Comparison of ENCODE assay signal across 17 cellular contexts in genomic region chr4:6439120-6439757, GRCh38. TPM values are rescaled to one million over a fixed set of nuclear protein-coding genes. Genes with fewer than 3 reads are reported as not detected.
A peak's percentile ranks its signal among the peaks of the same experiment; 100 is the strongest.
DNase-seq lines count a peak whose midpoint lies in the region; ATAC-seq, FAIRE-seq and TF ChIP-seq lines count a peak whose summit lies in the region.
"Had no signal": no experiment of that assay in that cellular context is flagged by ENCODE, and none has a peak within 500 bp of the region (broad histone marks: within the 10 kb centered on the region; RNA-seq: fewer than 3 reads in every experiment).

No MANE protein-coding gene starts in this region.

- CTCF ChIA-PET in HepG2 (lab: Yijun Ruan, JAX; ENCODE audit: low intra/inter-chr PET ratio, low total read pairs) = no interaction called here

- BruUV-seq in HepG2 (replicated peaks; lab: Mats Ljungman, UMichigan) = no TSS peak

- H3K27me3 ChIP-seq in HepG2 (ENCODE audit: control insufficient read depth in 1 of 2, insufficient read depth in 2 of 2, low read length in 2 of 2) (peaks cover 4 to 46% of the 10 kb centered on the region in 2 experiments; a peak in 4 of 5 replicates), right lobe of liver (no peaks in the 10 kb centered on the region)

- no peak overlapping the region for H3K4me3 Mint-ChIP-seq in nephron
- H3K4me3 Mint-ChIP-seq: CD14-positive monocyte; CD8-positive, alpha-beta memory T cell; H9 had no signal

- H3K27ac ChIP-seq in HepG2 (ENCODE audit: extremely low read length, insufficient read depth, low read length) = no peak overlapping the region
- H3K27ac ChIP-seq in right lobe of liver = no peak overlapping the region
- peak overlapping the region; percentile 51 for H3K27ac ChIP-seq in substantia nigra (ENCODE audit: low read depth, low read length, poor library complexity, severe bottlenecking)
- H3K27ac ChIP-seq: 22Rv1 had no signal

- 0 out of 2 replicates have a peak, but pooled peaks cover 2% of the 10 kb centered on the region for H4K20me1 ChIP-seq in HepG2 (ENCODE audit: insufficient read depth, low read length)

- H3K4me2 ChIP-seq in HepG2 (ENCODE audit: low read depth, low read length) = no peak overlapping the region

- peaks cover 33% of the 10 kb centered on the region for H3K27me3 Mint-ChIP-seq in nephron (ENCODE audit: low read depth)

- H3K4me1 Mint-ChIP-seq in nephron = peaks cover 28% of the 10 kb centered on the region
- H3K4me1 Mint-ChIP-seq: CD14-positive monocyte had no signal

- peak overlapping the region; percentile 6 to 81 (median 55) for H3K27ac Mint-ChIP-seq in nephron
- H3K27ac Mint-ChIP-seq: CD14-positive monocyte, H9 had no signal

- no peak overlapping the region for H3K9ac ChIP-seq in HepG2 (ENCODE audit: insufficient read depth, low read depth, low read length)

- in situ Hi-C loops in HepG2 (cut with HindIII; ENCODE audit: extremely low pct_ligation_motif_present, low pct_unique_long_range_greater_than_20kb) = no loop called here

- TF ChIP-seq POLR2A in HepG2 (IDR thresholded peaks at IDR 0.05; ENCODE audit: insufficient read depth in 1 of 2, low read depth in 2 of 2, low read length in 2 of 2) = no peak
- TF ChIP-seq POLR2A in right lobe of liver (IDR thresholded peaks at IDR 0.05) = no peak

- H3K36me3 ChIP-seq in HepG2 (replicated peaks in 1 of 2; ENCODE audit: control insufficient read depth in 1 of 2, insufficient read depth in 2 of 2, low read length in 2 of 2) (no peaks in the 10 kb centered on the region), right lobe of liver (no peaks in the 10 kb centered on the region)

- H3K9me3 ChIP-seq in HepG2 (ENCODE audit: low read length) (peaks cover 17% of the 10 kb centered on the region), right lobe of liver (no peaks in the 10 kb centered on the region)
- H3K9me3 ChIP-seq: Caco-2 had no signal

- H3K36me3 Mint-ChIP-seq in nephron (ENCODE audit: low read depth) = peaks cover 4% of the 10 kb centered on the region
- H3K36me3 Mint-ChIP-seq: CD14-positive monocyte had no signal

- no peak for FAIRE-seq in HepG2 (lab: Jason Lieb, UNC)
- FAIRE-seq: GM19239 had no signal

- ATAC-seq in HepG2 (no peak), right lobe of liver (no peak)

- WGBS in HepG2 (ENCODE audit: low lambda C conversion rate) = 12% methylated on average over 6 of the region's 6 CpGs
- WGBS in right lobe of liver (ENCODE audit: insufficient coverage, low coverage, low lambda C conversion rate, missing lambda C conversion rate) = 59% methylated on average over 6 of the region's 6 CpGs

- no peak for TF ChIP-seq EP300 in HepG2 (IDR thresholded peaks at IDR 0.05; ENCODE audit: low read depth in 2 of 2, low read length in 2 of 2)
- TF ChIP-seq EP300 in HepG2 (CRISPR knock-in tag; IDR thresholded peaks at IDR 0.05; ENCODE audit: borderline replicate concordance) = no peak

- DNase-seq in HepG2 (ENCODE audit: low spot score) (no peak), right lobe of liver (no peak), substantia nigra (lab: John Stamatoyannopoulos, UW) (peak in 2 of 49 donors; percentile 28 to 32), GF-D8 (lab: John Stamatoyannopoulos, UW) (no peak), dedifferentiated amniotic fluid mesenchymal stem cell (ENCODE audit: extremely low spot score) (no peak), HT-29 (ENCODE audit: low spot score) (no peak)
- DNase-seq: Caco-2; CD8-positive, alpha-beta memory T cell; DND-41; GDM1; GOT3; H9 had no signal

- TF ChIP-seq RAD21 in HepG2 (CRISPR knock-in tag; IDR thresholded peaks at IDR 0.05) = no peak

- H3K4me3 ChIP-seq in HepG2 (replicated peaks in 1 of 3; ENCODE audit: insufficient read depth in 1 of 3, low read depth in 2 of 3, low read length in 3 of 3) = no peak overlapping the region
- H3K4me3 ChIP-seq in right lobe of liver = no peak overlapping the region

- intact Hi-C loops in HepG2 (cut with micrococcal nuclease; ENCODE audit: unreplicated experiment) (no loop called here), right lobe of liver (cut with DNase I) (no loop called here)

- peaks cover 14% of the 10 kb centered on the region for H3K9me3 Mint-ChIP-seq in nephron

- no peak for TF ChIP-seq CTCF in HepG2 (CRISPR knock-in tag; IDR thresholded peaks at IDR 0.05)
- no peak for TF ChIP-seq CTCF in right lobe of liver (IDR thresholded peaks at IDR 0.05)
- no peak for TF ChIP-seq CTCF in nephron (IDR thresholded peaks at IDR 0.05; ENCODE audit: unreplicated experiment in 3 of 3)

- no peak overlapping the region for H2AFZ ChIP-seq in HepG2 (ENCODE audit: low read length)

- H3K4me1 ChIP-seq in HepG2 (ENCODE audit: insufficient read depth, low read length) (no peaks in the 10 kb centered on the region), right lobe of liver (no peaks in the 10 kb centered on the region)
- H3K4me1 ChIP-seq: Caco-2 had no signal

- no peaks in the 10 kb centered on the region for H3K79me2 ChIP-seq in HepG2 (ENCODE audit: insufficient read depth, low read length)

- POLR2A ChIA-PET in HepG2 (lab: Yijun Ruan, JAX) = no interaction called here

TF ChIP-seq in HepG2, 621 proteins besides CTCF, POLR2A, EP300 and RAD21:
- TF ChIP-seq CREB1 (IDR thresholded peaks at IDR 0.05) = peak; percentile 30; the same call in 1 of the 2 replicates
- no peak for TF ChIP-seq CREB1 (CRISPR knock-in tag; IDR thresholded peaks at IDR 0.05)
- TF ChIP-seq, protein P1, sequence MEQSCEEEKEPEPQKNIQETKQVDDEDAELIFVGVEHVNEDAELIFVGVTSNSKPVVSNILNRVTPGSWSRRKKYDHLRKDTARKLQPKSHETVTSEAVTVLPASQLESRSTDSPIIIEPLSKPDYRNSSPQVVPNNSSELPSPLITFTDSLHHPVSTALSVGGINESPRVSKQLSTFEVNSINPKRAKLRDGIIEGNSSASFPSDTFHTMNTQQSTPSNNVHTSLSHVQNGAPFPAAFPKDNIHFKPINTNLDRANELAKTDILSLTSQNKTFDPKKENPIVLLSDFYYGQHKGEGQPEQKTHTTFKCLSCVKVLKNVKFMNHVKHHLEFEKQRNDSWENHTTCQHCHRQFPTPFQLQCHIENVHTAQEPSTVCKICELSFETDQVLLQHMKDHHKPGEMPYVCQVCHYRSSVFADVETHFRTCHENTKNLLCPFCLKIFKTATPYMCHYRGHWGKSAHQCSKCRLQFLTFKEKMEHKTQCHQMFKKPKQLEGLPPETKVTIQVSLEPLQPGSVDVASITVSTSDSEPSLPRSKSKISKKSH (CRISPR knock-in tag; IDR thresholded peaks at IDR 0.05; ENCODE audit: borderline replicate concordance) = no peak
- no peak for TF ChIP-seq TBX2 (CRISPR knock-in tag; IDR thresholded peaks at IDR 0.05; ENCODE audit: borderline replicate concordance)
- TF ChIP-seq RCOR2 (CRISPR knock-in tag; IDR thresholded peaks at IDR 0.05) = no peak
- no peak for TF ChIP-seq SP4 (CRISPR knock-in tag; IDR thresholded peaks at IDR 0.05)

RNA-seq across cellular contexts. Expression of gene PPP2R2C, which starts 33.2 kb away (rescaled TPM):
- total RNA-seq in HepG2 (2016; rRNA removed; fragmentation: Illumina TruSeq; extraction: Trizol) = 0.60 and 1.2 TPM in 2 replicates
- 0.18 and 0.30 TPM in 2 replicates for total RNA-seq in HepG2 (2016; cell fraction: cytosol; rRNA removed; fragmentation: Illumina TruSeq; extraction: Trizol; ENCODE audit: low read depth)
- 0.69 and 1.1 TPM in 2 replicates for total RNA-seq in HepG2 (2016; cell fraction: insoluble cytoplasmic fraction; rRNA removed; fragmentation: Illumina TruSeq; extraction: Trizol)
- 0.83 and 1.1 TPM in 2 replicates for total RNA-seq in HepG2 (2016; cell fraction: membrane; rRNA removed; fragmentation: Illumina TruSeq; extraction: Trizol)
- total RNA-seq in HepG2 (2016; cell fraction: nucleus; rRNA removed; fragmentation: Illumina TruSeq; extraction: Trizol) = 0.53 and 0.78 TPM in 2 replicates
- 7.0 and 8.6 TPM in 2 replicates for polyA plus RNA-seq in HepG2 (2011; rRNA removed)
- polyA plus RNA-seq in HepG2 (2011; cell fraction: cytosol; rRNA removed) = 7.1 and 8.6 TPM in 2 replicates
- polyA plus RNA-seq in HepG2 (2011; cell fraction: nucleus; rRNA removed) = 5.4 and 5.9 TPM in 2 replicates
- polyA plus RNA-seq in HepG2 (2012) = 2.1 and 2.2 TPM in 2 replicates
- 0.25 and 0.43 TPM in 2 replicates for polyA plus RNA-seq in HepG2 (2016; cell fraction: cytosol; fragmentation: Illumina TruSeq; extraction: Trizol; ENCODE audit: low read depth)
- polyA plus RNA-seq in HepG2 (2016; cell fraction: insoluble cytoplasmic fraction; fragmentation: Illumina TruSeq; extraction: Trizol; ENCODE audit: low read depth) = 2.3 TPM in 2 replicates
- polyA plus RNA-seq in HepG2 (2016; cell fraction: membrane; fragmentation: Illumina TruSeq; extraction: Trizol; ENCODE audit: low read depth) = 0.92 and 1.3 TPM in 2 replicates
- 2.0 and 2.3 TPM in 2 replicates for polyA plus RNA-seq in HepG2 (2016; cell fraction: nucleus; fragmentation: Illumina TruSeq; extraction: Trizol; ENCODE audit: insufficient read depth, low read depth)
- polyA minus RNA-seq in HepG2 (2011; rRNA and poly(A)+ RNA removed; ENCODE audit: low replicate concordance) = 0.07 and 17.8 TPM in 2 replicates
- polyA minus RNA-seq in HepG2 (2011; cell fraction: cytosol; rRNA and poly(A)+ RNA removed) = 3.9 and 5.6 TPM in 2 replicates
- 6.0 and 6.7 TPM in 2 replicates for polyA minus RNA-seq in HepG2 (2011; cell fraction: nucleus; rRNA and poly(A)+ RNA removed)
- under 1 TPM in 2 of 6 experiments, not detected in 4; 0.12 to 0.27 TPM for total RNA-seq in right lobe of liver
- 0.03 and 0.18 TPM in 2 replicates for total RNA-seq in HT-29 (2014; rRNA removed; shearing (Covaris generic))
- total RNA-seq: A673; Caco-2; CD8-positive, alpha-beta memory T cell had no signal
- polyA plus RNA-seq: CD14-positive monocyte; CD8-positive, alpha-beta memory T cell had no signal
